1 cellular context compared by ENCODE assay signal in genomic region chr9:34126207-34127034, GRCh38.
A peak's percentile ranks its signal among the peaks of the same experiment; 100 is the strongest.
TF ChIP-seq lines count a peak whose summit lies in the region.

Gene DCAF12 (minus strand): TSS chr9:34126698. CDS start chr9:34126431, 267 bp downstream.

TF ChIP-seq in GM12878, 131 proteins besides CTCF, POLR2A, EP300 and RAD21 (continued from another document and continues in another):
- TF ChIP-seq, protein P1, sequence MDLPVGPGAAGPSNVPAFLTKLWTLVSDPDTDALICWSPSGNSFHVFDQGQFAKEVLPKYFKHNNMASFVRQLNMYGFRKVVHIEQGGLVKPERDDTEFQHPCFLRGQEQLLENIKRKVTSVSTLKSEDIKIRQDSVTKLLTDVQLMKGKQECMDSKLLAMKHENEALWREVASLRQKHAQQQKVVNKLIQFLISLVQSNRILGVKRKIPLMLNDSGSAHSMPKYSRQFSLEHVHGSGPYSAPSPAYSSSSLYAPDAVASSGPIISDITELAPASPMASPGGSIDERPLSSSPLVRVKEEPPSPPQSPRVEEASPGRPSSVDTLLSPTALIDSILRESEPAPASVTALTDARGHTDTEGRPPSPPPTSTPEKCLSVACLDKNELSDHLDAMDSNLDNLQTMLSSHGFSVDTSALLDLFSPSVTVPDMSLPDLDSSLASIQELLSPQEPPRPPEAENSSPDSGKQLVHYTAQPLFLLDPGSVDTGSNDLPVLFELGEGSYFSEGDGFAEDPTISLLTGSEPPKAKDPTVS (IDR thresholded peaks at IDR 0.05; ENCODE audit: low read depth, low read length): no peak
- TF ChIP-seq CBFB (IDR thresholded peaks at IDR 0.05; ENCODE audit: low read depth) (no peak), SMAD5 (IDR thresholded peaks at IDR 0.05; ENCODE audit: low read depth) (peak; percentile 76; the same call in 1 of the 2 replicates), CREM (IDR thresholded peaks at IDR 0.05; ENCODE audit: low read depth) (peak; percentile 49; the same call in 1 of the 2 replicates), FOXM1 (IDR thresholded peaks at IDR 0.05; ENCODE audit: low read depth, low read length) (no peak), TCF3 (IDR thresholded peaks at IDR 0.05; ENCODE audit: borderline replicate concordance, insufficient read depth, low read depth, low read length) (no peak), TARDBP (IDR thresholded peaks at IDR 0.05; ENCODE audit: borderline replicate concordance) (no peak; the same call in 1 of the 2 replicates), RUNX3 (IDR thresholded peaks at IDR 0.05; ENCODE audit: low read length) (no peak; the same call in 1 of the 2 replicates), SUPT20H (IDR thresholded peaks at IDR 0.05; ENCODE audit: borderline replicate concordance, control insufficient read depth, low read depth, low read length) (no peak), IRF4 (IDR thresholded peaks at IDR 0.05; ENCODE audit: low read depth, low read length) (no peak), SREBF1 (IDR thresholded peaks at IDR 0.05; ENCODE audit: low read length) (no peak), ATF3 (IDR thresholded peaks at IDR 0.05; ENCODE audit: borderline replicate concordance, extremely low read depth, low read depth, low read length) (no peak), ESRRA (IDR thresholded peaks at IDR 0.05; ENCODE audit: low read length) (no peak), ZNF207 (IDR thresholded peaks at IDR 0.05; ENCODE audit: borderline replicate concordance) (no peak), KLF5 (IDR thresholded peaks at IDR 0.05; ENCODE audit: partially characterized antibody) (no peak), RBBP5 (conservative IDR thresholded peaks at IDR 0.05) (no peak), CUX1 (IDR thresholded peaks at IDR 0.05; ENCODE audit: insufficient replicate concordance, low read depth, low read length) (no peak), STAT1 (conservative IDR thresholded peaks at IDR 0.05) (no peak), CHD4 (IDR thresholded peaks at IDR 0.05) (no peak), SMC3 (IDR thresholded peaks at IDR 0.05; ENCODE audit: borderline replicate concordance, low read length) (no peak), PML (IDR thresholded peaks at IDR 0.05; ENCODE audit: low read length) (peak; percentile 45; the same call in 1 of the 2 replicates), MXI1 (IDR thresholded peaks at IDR 0.05; ENCODE audit: low read depth, low read length) (peak; percentile 84), TAF1 (IDR thresholded peaks at IDR 0.05; ENCODE audit: borderline replicate concordance, low read depth, low read length) (peak; percentile 74; the same call in 1 of the 2 replicates), SUZ12 (IDR thresholded peaks at IDR 0.05; ENCODE audit: unreplicated experiment) (no peak), ZNF24 (IDR thresholded peaks at IDR 0.05) (no peak), EGR1 (IDR thresholded peaks at IDR 0.05; ENCODE audit: borderline replicate concordance in 1 of 2, low read depth in 2 of 2, low read length in 2 of 2) (peak in 1 of 2 experiments; percentile 71; a peak in 1 of 3 replicates)
- TF ChIP-seq, protein P2, sequence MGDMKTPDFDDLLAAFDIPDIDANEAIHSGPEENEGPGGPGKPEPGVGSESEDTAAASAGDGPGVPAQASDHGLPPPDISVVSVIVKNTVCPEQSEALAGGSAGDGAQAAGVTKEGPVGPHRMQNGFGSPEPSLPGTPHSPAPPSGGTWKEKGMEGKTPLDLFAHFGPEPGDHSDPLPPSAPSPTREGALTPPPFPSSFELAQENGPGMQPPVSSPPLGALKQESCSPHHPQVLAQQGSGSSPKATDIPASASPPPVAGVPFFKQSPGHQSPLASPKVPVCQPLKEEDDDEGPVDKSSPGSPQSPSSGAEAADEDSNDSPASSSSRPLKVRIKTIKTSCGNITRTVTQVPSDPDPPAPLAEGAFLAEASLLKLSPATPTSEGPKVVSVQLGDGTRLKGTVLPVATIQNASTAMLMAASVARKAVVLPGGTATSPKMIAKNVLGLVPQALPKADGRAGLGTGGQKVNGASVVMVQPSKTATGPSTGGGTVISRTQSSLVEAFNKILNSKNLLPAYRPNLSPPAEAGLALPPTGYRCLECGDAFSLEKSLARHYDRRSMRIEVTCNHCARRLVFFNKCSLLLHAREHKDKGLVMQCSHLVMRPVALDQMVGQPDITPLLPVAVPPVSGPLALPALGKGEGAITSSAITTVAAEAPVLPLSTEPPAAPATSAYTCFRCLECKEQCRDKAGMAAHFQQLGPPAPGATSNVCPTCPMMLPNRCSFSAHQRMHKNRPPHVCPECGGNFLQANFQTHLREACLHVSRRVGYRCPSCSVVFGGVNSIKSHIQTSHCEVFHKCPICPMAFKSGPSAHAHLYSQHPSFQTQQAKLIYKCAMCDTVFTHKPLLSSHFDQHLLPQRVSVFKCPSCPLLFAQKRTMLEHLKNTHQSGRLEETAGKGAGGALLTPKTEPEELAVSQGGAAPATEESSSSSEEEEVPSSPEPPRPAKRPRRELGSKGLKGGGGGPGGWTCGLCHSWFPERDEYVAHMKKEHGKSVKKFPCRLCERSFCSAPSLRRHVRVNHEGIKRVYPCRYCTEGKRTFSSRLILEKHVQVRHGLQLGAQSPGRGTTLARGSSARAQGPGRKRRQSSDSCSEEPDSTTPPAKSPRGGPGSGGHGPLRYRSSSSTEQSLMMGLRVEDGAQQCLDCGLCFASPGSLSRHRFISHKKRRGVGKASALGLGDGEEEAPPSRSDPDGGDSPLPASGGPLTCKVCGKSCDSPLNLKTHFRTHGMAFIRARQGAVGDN (IDR thresholded peaks at IDR 0.05): peak; percentile 26; the same call in 1 of the 2 replicates
- TF ChIP-seq, protein P3, sequence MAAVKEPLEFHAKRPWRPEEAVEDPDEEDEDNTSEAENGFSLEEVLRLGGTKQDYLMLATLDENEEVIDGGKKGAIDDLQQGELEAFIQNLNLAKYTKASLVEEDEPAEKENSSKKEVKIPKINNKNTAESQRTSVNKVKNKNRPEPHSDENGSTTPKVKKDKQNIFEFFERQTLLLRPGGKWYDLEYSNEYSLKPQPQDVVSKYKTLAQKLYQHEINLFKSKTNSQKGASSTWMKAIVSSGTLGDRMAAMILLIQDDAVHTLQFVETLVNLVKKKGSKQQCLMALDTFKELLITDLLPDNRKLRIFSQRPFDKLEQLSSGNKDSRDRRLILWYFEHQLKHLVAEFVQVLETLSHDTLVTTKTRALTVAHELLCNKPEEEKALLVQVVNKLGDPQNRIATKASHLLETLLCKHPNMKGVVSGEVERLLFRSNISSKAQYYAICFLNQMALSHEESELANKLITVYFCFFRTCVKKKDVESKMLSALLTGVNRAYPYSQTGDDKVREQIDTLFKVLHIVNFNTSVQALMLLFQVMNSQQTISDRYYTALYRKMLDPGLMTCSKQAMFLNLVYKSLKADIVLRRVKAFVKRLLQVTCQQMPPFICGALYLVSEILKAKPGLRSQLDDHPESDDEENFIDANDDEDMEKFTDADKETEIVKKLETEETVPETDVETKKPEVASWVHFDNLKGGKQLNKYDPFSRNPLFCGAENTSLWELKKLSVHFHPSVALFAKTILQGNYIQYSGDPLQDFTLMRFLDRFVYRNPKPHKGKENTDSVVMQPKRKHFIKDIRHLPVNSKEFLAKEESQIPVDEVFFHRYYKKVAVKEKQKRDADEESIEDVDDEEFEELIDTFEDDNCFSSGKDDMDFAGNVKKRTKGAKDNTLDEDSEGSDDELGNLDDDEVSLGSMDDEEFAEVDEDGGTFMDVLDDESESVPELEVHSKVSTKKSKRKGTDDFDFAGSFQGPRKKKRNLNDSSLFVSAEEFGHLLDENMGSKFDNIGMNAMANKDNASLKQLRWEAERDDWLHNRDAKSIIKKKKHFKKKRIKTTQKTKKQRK (IDR thresholded peaks at IDR 0.05; ENCODE audit: low read depth, low read length): no peak
- TF ChIP-seq, protein P4, sequence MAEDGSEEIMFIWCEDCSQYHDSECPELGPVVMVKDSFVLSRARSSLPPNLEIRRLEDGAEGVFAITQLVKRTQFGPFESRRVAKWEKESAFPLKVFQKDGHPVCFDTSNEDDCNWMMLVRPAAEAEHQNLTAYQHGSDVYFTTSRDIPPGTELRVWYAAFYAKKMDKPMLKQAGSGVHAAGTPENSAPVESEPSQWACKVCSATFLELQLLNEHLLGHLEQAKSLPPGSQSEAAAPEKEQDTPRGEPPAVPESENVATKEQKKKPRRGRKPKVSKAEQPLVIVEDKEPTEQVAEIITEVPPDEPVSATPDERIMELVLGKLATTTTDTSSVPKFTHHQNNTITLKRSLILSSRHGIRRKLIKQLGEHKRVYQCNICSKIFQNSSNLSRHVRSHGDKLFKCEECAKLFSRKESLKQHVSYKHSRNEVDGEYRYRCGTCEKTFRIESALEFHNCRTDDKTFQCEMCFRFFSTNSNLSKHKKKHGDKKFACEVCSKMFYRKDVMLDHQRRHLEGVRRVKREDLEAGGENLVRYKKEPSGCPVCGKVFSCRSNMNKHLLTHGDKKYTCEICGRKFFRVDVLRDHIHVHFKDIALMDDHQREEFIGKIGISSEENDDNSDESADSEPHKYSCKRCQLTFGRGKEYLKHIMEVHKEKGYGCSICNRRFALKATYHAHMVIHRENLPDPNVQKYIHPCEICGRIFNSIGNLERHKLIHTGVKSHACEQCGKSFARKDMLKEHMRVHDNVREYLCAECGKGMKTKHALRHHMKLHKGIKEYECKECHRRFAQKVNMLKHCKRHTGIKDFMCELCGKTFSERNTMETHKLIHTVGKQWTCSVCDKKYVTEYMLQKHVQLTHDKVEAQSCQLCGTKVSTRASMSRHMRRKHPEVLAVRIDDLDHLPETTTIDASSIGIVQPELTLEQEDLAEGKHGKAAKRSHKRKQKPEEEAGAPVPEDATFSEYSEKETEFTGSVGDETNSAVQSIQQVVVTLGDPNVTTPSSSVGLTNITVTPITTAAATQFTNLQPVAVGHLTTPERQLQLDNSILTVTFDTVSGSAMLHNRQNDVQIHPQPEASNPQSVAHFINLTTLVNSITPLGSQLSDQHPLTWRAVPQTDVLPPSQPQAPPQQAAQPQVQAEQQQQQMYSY (CRISPR knock-in tag; IDR thresholded peaks at IDR 0.05): no peak
- TF ChIP-seq, protein P5, sequence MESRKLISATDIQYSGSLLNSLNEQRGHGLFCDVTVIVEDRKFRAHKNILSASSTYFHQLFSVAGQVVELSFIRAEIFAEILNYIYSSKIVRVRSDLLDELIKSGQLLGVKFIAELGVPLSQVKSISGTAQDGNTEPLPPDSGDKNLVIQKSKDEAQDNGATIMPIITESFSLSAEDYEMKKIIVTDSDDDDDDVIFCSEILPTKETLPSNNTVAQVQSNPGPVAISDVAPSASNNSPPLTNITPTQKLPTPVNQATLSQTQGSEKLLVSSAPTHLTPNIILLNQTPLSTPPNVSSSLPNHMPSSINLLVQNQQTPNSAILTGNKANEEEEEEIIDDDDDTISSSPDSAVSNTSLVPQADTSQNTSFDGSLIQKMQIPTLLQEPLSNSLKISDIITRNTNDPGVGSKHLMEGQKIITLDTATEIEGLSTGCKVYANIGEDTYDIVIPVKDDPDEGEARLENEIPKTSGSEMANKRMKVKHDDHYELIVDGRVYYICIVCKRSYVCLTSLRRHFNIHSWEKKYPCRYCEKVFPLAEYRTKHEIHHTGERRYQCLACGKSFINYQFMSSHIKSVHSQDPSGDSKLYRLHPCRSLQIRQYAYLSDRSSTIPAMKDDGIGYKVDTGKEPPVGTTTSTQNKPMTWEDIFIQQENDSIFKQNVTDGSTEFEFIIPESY (IDR thresholded peaks at IDR 0.05): no peak
- TF ChIP-seq, protein P6, sequence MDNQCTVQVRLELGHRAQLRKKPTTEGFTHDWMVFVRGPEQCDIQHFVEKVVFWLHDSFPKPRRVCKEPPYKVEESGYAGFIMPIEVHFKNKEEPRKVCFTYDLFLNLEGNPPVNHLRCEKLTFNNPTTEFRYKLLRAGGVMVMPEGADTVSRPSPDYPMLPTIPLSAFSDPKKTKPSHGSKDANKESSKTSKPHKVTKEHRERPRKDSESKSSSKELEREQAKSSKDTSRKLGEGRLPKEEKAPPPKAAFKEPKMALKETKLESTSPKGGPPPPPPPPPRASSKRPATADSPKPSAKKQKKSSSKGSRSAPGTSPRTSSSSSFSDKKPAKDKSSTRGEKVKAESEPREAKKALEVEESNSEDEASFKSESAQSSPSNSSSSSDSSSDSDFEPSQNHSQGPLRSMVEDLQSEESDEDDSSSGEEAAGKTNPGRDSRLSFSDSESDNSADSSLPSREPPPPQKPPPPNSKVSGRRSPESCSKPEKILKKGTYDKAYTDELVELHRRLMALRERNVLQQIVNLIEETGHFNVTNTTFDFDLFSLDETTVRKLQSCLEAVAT (IDR thresholded peaks at IDR 0.05): peak; percentile 72
